ENCODE assay signal across 1 cellular context in genomic region chr21:41706678-41707077, GRCh38.
A peak's percentile ranks its signal among the peaks of the same experiment; 100 is the strongest.
TF ChIP-seq lines count a peak whose summit lies in the region.

No MANE protein-coding gene starts in this region.

TF ChIP-seq in HepG2, 621 proteins besides CTCF, POLR2A, EP300 and RAD21 (continued from another document and continues in another):
- TF ChIP-seq THAP7 (CRISPR knock-in tag; IDR thresholded peaks at IDR 0.05) (no peak), ZNF407 (CRISPR knock-in tag; IDR thresholded peaks at IDR 0.05; ENCODE audit: not compliant biosample characterization) (no peak), CREM (IDR thresholded peaks at IDR 0.05) (peak; percentile 72; the same call in 1 of the 2 replicates), CREM (CRISPR knock-in tag; IDR thresholded peaks at IDR 0.05) (no peak), SAP130 (CRISPR knock-in tag; IDR thresholded peaks at IDR 0.05; ENCODE audit: low read depth) (peak; percentile 65), ZNF687 (CRISPR knock-in tag; IDR thresholded peaks at IDR 0.05) (no peak), MAFF (IDR thresholded peaks at IDR 0.05; ENCODE audit: low read depth, low read length) (peak; percentile 49; the same call in 1 of the 2 replicates), RFXANK (CRISPR knock-in tag; IDR thresholded peaks at IDR 0.05) (no peak), NONO (IDR thresholded peaks at IDR 0.05) (no peak), NONO (CRISPR knock-in tag; conservative IDR thresholded peaks at IDR 0.05) (no peak), GATAD2A (CRISPR knock-in tag; IDR thresholded peaks at IDR 0.05) (peak; percentile 92), ZNF224 (CRISPR knock-in tag; IDR thresholded peaks at IDR 0.05) (no peak), KLF16 (CRISPR knock-in tag; IDR thresholded peaks at IDR 0.05) (peak in 1 of 2 experiments; percentile 63; a peak in 1 of 4 replicates), HDAC1 (CRISPR knock-in tag; IDR thresholded peaks at IDR 0.05) (peak; percentile 45; the same call in 1 of the 2 replicates), ARNTL (CRISPR knock-in tag; IDR thresholded peaks at IDR 0.05) (no peak), POGK (CRISPR knock-in tag; conservative IDR thresholded peaks at IDR 0.05) (0 out of 2 replicates have a peak, but pooled peaks have one; percentile 40), SKI (IDR thresholded peaks at IDR 0.05; ENCODE audit: partially characterized antibody) (peak; percentile 98), CERS6 (CRISPR knock-in tag; IDR thresholded peaks at IDR 0.05) (no peak), ZNF460 (CRISPR knock-in tag; IDR thresholded peaks at IDR 0.05; ENCODE audit: borderline replicate concordance) (no peak), ZNF230 (CRISPR knock-in tag; IDR thresholded peaks at IDR 0.05) (no peak), NFAT5 (CRISPR knock-in tag; IDR thresholded peaks at IDR 0.05) (no peak), KAT8 (CRISPR knock-in tag; IDR thresholded peaks at IDR 0.05) (peak; percentile 54; the same call in 1 of the 2 replicates), SOX5 (CRISPR knock-in tag; IDR thresholded peaks at IDR 0.05; ENCODE audit: borderline replicate concordance) (peak; percentile 48; the same call in 1 of the 2 replicates), GLI4 (CRISPR knock-in tag; IDR thresholded peaks at IDR 0.05; ENCODE audit: borderline replicate concordance) (no peak), ZSCAN25 (CRISPR knock-in tag; IDR thresholded peaks at IDR 0.05) (no peak), DZIP1 (CRISPR knock-in tag; IDR thresholded peaks at IDR 0.05) (no peak)
